In genomic region chr4:85455942-85456341, GRCh38 we compare ENCODE assay signal across 24 cellular contexts.
"Had no signal": no experiment of that assay in that cellular context is flagged by ENCODE, and none has a peak within 500 bp of the region (broad histone marks: within the 10 kb centered on the region; RNA-seq: fewer than 3 reads in every experiment).

No MANE protein-coding gene starts in this region.

- H3K4me1 ChIP-seq: foreskin keratinocyte, gastroesophageal sphincter, left lung, lower lobe of right lung had no signal

- ATAC-seq: foreskin keratinocyte; gastroesophageal sphincter; heart left ventricle; left cardiac atrium; left lung; lower lobe of right lung; naive thymus-derived CD4-positive, alpha-beta T cell had no signal

- H3K4me1 Mint-ChIP-seq: naive thymus-derived CD4-positive, alpha-beta T cell had no signal

- H3K36me3 Mint-ChIP-seq: mesothelial cell of epicardium; naive thymus-derived CD4-positive, alpha-beta T cell had no signal

- H3K27ac ChIP-seq: coronary artery, dorsolateral prefrontal cortex, epithelial cell of prostate, esophagus muscularis mucosa, foreskin keratinocyte, gastroesophageal sphincter, heart left ventricle, left lung, lower lobe of right lung had no signal

- H3K9me3 ChIP-seq: esophagus muscularis mucosa, left lung, lower lobe of right lung had no signal

- H3K36me3 ChIP-seq: esophagus muscularis mucosa, gastroesophageal sphincter, heart left ventricle, left lung, lower lobe of right lung had no signal

- DNase-seq: dermis blood vessel endothelial cell; dorsolateral prefrontal cortex; effector CD4-positive, alpha-beta T cell; effector memory CD4-positive, alpha-beta T cell; erythroblast; heart left ventricle; hippocampal formation; left cardiac atrium; left lung; left ventricle myocardium superior; lower lobe of right lung; mesenchymal stem cell; naive thymus-derived CD4-positive, alpha-beta T cell had no signal

- H3K4me3 Mint-ChIP-seq: mesothelial cell of epicardium; naive thymus-derived CD4-positive, alpha-beta T cell had no signal

- FAIRE-seq: colon, endothelial cell of umbilical vein, frontal cortex, islet of Langerhans, keratinocyte had no signal

- H3K27me3 Mint-ChIP-seq: naive thymus-derived CD4-positive, alpha-beta T cell had no signal

- H3K4me3 ChIP-seq: coronary artery, dorsolateral prefrontal cortex, esophagus muscularis mucosa, gastroesophageal sphincter, heart left ventricle, left lung, lower lobe of right lung had no signal

- H3K9me3 Mint-ChIP-seq: mesothelial cell of epicardium had no signal

- H3K27ac Mint-ChIP-seq: mesothelial cell of epicardium; naive thymus-derived CD4-positive, alpha-beta T cell had no signal

- H3K27me3 ChIP-seq: dorsolateral prefrontal cortex, esophagus muscularis mucosa, foreskin keratinocyte, gastroesophageal sphincter, heart left ventricle, left lung had no signal
